Comparison of ENCODE assay signal across 19 cellular contexts in genomic region chr18:59700535-59700967, GRCh38. TPM values are rescaled to one million over a fixed set of nuclear protein-coding genes. Genes with fewer than 3 reads are reported as not detected.
DNase-seq lines count a peak whose midpoint lies in the region; ATAC-seq and TF ChIP-seq lines count a peak whose summit lies in the region.
"Had no signal": no experiment of that assay in that cellular context is flagged by ENCODE, and none has a peak within 500 bp of the region (broad histone marks: within the 10 kb centered on the region; RNA-seq: fewer than 3 reads in every experiment).

No MANE protein-coding gene starts in this region.

- no peak for TF ChIP-seq EP300 in sigmoid colon (IDR thresholded peaks at IDR 0.05)

- no peak for TF ChIP-seq CTCF in DND-41 (IDR thresholded peaks at IDR 0.05; ENCODE audit: borderline replicate concordance, extremely low read depth, low read length, poor library complexity, severe bottlenecking)
- no peak for TF ChIP-seq CTCF in RWPE1 (conservative IDR thresholded peaks at IDR 0.05; ENCODE audit: low read depth)
- no peak for TF ChIP-seq CTCF in hepatocyte (IDR thresholded peaks at IDR 0.05; ENCODE audit: poor library complexity)
- no peak for TF ChIP-seq CTCF in sigmoid colon (IDR thresholded peaks at IDR 0.05)

- WGBS in hepatocyte (ENCODE audit: low lambda C conversion rate, missing lambda C conversion rate): 43% methylated on average over 3 of the region's 3 CpGs
- 21 to 67% methylated on average over 3 of the region's 3 CpGs for WGBS in sigmoid colon, 2 donors

- no peaks in the 10 kb centered on the region for H4K20me1 ChIP-seq in DND-41 (ENCODE audit: insufficient read depth, low read length)
- no peaks in the 10 kb centered on the region for H4K20me1 ChIP-seq in hepatocyte (ENCODE audit: insufficient read depth, poor library complexity, severe bottlenecking)

- H3K4me3 ChIP-seq in DND-41 (ENCODE audit: low read depth in 1 of 2, low read length in 2 of 2) (no peak overlapping the region), hepatocyte (no peak overlapping the region), sigmoid colon (peak overlapping the region in 2 of 4 donors; percentile 1 to 19)
- H3K4me3 ChIP-seq: tibial nerve had no signal

- no peaks in the 10 kb centered on the region for H3K27me3 ChIP-seq in DND-41 (ENCODE audit: insufficient read depth, low read length, poor library complexity)
- peaks cover 45% of the 10 kb centered on the region for H3K27me3 ChIP-seq in hepatocyte
- H3K27me3 ChIP-seq in sigmoid colon: peaks cover 0 to 17% (median 0%) of the 10 kb centered on the region in 3 donors

- H3K9me2 ChIP-seq in hepatocyte (replicated peaks; ENCODE audit: insufficient read depth): no peaks in the 10 kb centered on the region

- DNase-seq in DND-41: no peak
- no peak for DNase-seq in RWPE1 (ENCODE audit: low spot score)
- peak; percentile 35 for DNase-seq in hepatocyte (ENCODE audit: low spot score)
- no peak for DNase-seq in sigmoid colon
- no peak for DNase-seq in Right ventricle myocardium inferior (ENCODE audit: missing footprints)
- no peak for DNase-seq in SIG-M5 treated with dmso at 0.1 percent for 504 hours (lab: John Stamatoyannopoulos, UW; ENCODE audit: unreplicated experiment)
- no peak for DNase-seq in NK-92 treated with Interleukin-12 subunit alpha and Interleukin-12 subunit beta, amount 100 ng/mL, for 24 hours (lab: John Stamatoyannopoulos, UW)
- DNase-seq: activated CD4-positive, alpha-beta T cell treated with anti-CD3 and anti-CD28 coated beads, Interleukin-2, amount 10 ng/mL, durations not matched to agents 24 days and 14 days; activated CD8-positive, alpha-beta memory T cell treated with anti-CD3 and anti-CD28 coated beads, Interleukin-2, amount 50 U/mL, for 48 hours; endodermal cell; hippocampal formation; kidney; NCI-H1930; NCI-H524 treated with DMSO at 0.1 percent for 48 hours; stimulated activated CD4-positive, alpha-beta T cell treated with anti-CD3 and anti-CD28 coated beads, Interleukin-15, amount 100 ng/mL, for 24 hours; stimulated activated naive CD4-positive, alpha-beta T cell treated with Interleukin-2 at 50 U/mL for 16 hours had no signal

- no peak overlapping the region for H3K4me2 ChIP-seq in DND-41 (ENCODE audit: insufficient read depth, low read length)
- H3K4me2 ChIP-seq in hepatocyte: peak overlapping the region; percentile 35

- H3K27ac ChIP-seq in DND-41 (ENCODE audit: low read length): no peak overlapping the region
- H3K27ac ChIP-seq in RWPE1: peak overlapping the region; percentile 60
- no peak overlapping the region for H3K27ac ChIP-seq in hepatocyte
- peak overlapping the region in 3 of 4 donors; percentile 85 to 89 (median 86) for H3K27ac ChIP-seq in sigmoid colon
- H3K27ac ChIP-seq: tibial nerve had no signal

- POLR2A ChIA-PET in RWPE1 (lab: Yijun Ruan, JAX; ENCODE audit: low non-redundant PET): no interaction called here

- CTCF ChIA-PET in RWPE1 (lab: Yijun Ruan, JAX): no interaction called here

- no peaks in the 10 kb centered on the region for H3K79me2 ChIP-seq in DND-41 (ENCODE audit: insufficient read depth, low read length)
- no peaks in the 10 kb centered on the region for H3K79me2 ChIP-seq in hepatocyte

- H2AFZ ChIP-seq in DND-41 (ENCODE audit: low read depth, low read length): peak overlapping the region; percentile 44; the same call in 1 of the 2 replicates
- no peak overlapping the region for H2AFZ ChIP-seq in hepatocyte

- H3K36me3 ChIP-seq in DND-41 (ENCODE audit: insufficient read depth, low read length): no peaks in the 10 kb centered on the region
- H3K36me3 ChIP-seq in hepatocyte (replicated peaks; ENCODE audit: insufficient read depth, low read depth): no peaks in the 10 kb centered on the region
- H3K36me3 ChIP-seq in sigmoid colon: no peaks in the 10 kb centered on the region
- H3K36me3 ChIP-seq: tibial nerve had no signal

- ATAC-seq in DND-41 (ENCODE audit: insufficient read depth, low read depth) (no peak), Right ventricle myocardium inferior (no peak), GM21723 (IDR thresholded peaks at IDR 0.05; ENCODE audit: unreplicated experiment) (no peak)

- H3K9me3 ChIP-seq in DND-41 (ENCODE audit: insufficient read depth, low read length, severe bottlenecking): no peaks in the 10 kb centered on the region
- no peaks in the 10 kb centered on the region for H3K9me3 ChIP-seq in hepatocyte (ENCODE audit: low read depth)
- no peaks in the 10 kb centered on the region for H3K9me3 ChIP-seq in sigmoid colon
- H3K9me3 ChIP-seq: tibial nerve had no signal

- peaks cover 15% of the 10 kb centered on the region for H3K4me1 ChIP-seq in DND-41 (ENCODE audit: insufficient read depth, low read length)
- peaks cover 22% of the 10 kb centered on the region for H3K4me1 ChIP-seq in hepatocyte (ENCODE audit: insufficient read depth)
- H3K4me1 ChIP-seq in sigmoid colon: peaks cover 0 to 68% (median 54%) of the 10 kb centered on the region in 4 donors

- no peak for TF ChIP-seq POLR2A in sigmoid colon (IDR thresholded peaks at IDR 0.05)

- intact Hi-C loops in sigmoid colon (cut with DNase I) (loop anchor here (5.0 to 10.0 kb wide), 2 partner anchors 122 to 346 kb away; partner anchors contain the start of gene LMAN1), Right ventricle myocardium inferior (cut with DNase I) (no loop called here)

- H3K9ac ChIP-seq in DND-41 (ENCODE audit: low read depth, low read length): no peak overlapping the region

RNA-seq across cellular contexts. Expression of gene CCBE1, which starts 3.3 kb away (rescaled TPM):
- total RNA-seq in hepatocyte (2.8 and 3.1 TPM in 2 replicates), sigmoid colon (10 to 100 TPM; 38.9 to 61.1 (median 48.9) TPM), Right ventricle myocardium inferior (3.6 TPM)
- polyA plus RNA-seq in hepatocyte (9.2 and 16.4 TPM in 2 replicates), sigmoid colon (1 to 10 TPM in 1 of 3 donors, under 1 TPM in 2; 0.23 to 2.4 (median 0.60) TPM)
- total RNA-seq: activated CD4-positive, alpha-beta T cell treated with anti-CD3 and anti-CD28 coated beads, Interleukin-2, amount 10 ng/mL, durations not matched to agents 24 days and 14 days had no signal
- polyA plus RNA-seq: IgD-negative memory B cell had no signal

Comparison
In these comparisons a context has a peak if more than half of its experiments do, and no peak if none do; other contexts are left out.
1. H3K27ac ChIP-seq: peak in RWPE1 (single experiment) and sigmoid colon (3 of 4); none in DND-41 (single experiment) and hepatocyte (single experiment).